ENCODE assay signal across 9 cellular contexts in the genomic region with DNA sequence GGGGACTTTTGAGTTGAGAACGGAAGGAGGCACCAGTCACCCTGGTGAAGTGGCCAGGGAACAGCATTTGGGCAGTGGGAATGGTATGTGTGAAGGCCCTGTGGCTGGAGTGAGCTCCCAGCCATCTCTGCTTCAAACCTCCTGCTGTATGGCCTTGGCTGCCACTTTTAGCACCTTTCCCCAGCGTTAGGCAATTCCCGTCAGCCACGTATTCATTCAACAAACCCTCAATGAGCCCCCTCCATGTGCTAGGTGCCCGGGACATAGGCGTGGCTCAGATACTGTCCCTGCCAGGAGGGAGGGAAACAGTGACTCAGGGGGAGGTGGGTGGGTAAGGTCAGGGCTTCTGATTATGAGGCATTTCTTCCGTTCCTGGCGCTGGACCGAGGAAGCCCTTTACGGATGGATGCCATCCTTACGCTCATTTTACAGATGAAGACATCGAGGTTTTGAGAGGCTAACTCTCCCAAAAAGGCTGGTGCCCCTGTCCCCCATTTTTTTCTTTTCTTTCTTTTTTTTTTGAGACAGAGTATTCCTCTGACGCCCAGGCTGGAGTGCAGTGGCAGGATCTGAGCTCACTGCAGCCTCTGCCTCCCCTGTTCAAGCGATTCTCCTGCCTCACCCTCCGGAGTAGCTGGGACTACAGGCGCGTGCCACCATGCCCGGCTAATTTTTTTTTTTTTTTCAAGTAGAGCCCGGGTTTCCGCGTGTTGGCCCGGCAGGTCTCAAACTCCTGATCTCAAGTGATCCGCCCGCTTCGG. TPM values are rescaled to one million over a fixed set of nuclear protein-coding genes. Genes with fewer than 3 reads are reported as not detected.
DNase-seq lines count a peak whose midpoint lies in the region; ATAC-seq and TF ChIP-seq lines count a peak whose summit lies in the region.
"Had no signal": no experiment of that assay in that cellular context is flagged by ENCODE, and none has a peak within 500 bp of the region (broad histone marks: within the 10 kb centered on the region; RNA-seq: fewer than 3 reads in every experiment).

No MANE protein-coding gene starts in this region.

- no peak overlapping the region for H3K4me3 ChIP-seq in upper lobe of right lung

- POLR2A ChIA-PET in activated CD8-positive, alpha-beta T cell treated with anti-CD3 and anti-CD28 coated beads, Interleukin-2, amount 10 ng/mL, durations not matched to agents 7 days and 5 days (lab: Charles Lee): interaction anchor here (0.6 kb wide), 1 partner anchor 647 kb away, joined by 3 read pairs; no protein-coding TSS in a partner anchor

- CTCF ChIA-PET in activated naive CD4-positive, alpha-beta T cell treated with anti-CD3 and anti-CD28 coated beads, Interleukin-2, amount 10 ng/mL, durations not matched to agents 7 days and 5 days (lab: Charles Lee): interaction anchor here (1.2 to 4.3 kb wide), 4 partner anchors 84 to 116 kb away, joined by 3 to 20 read pairs (median 13); no protein-coding TSS in a partner anchor
- CTCF ChIA-PET in activated CD8-positive, alpha-beta T cell treated with anti-CD3 and anti-CD28 coated beads, Interleukin-2, amount 10 ng/mL, durations not matched to agents 7 days and 5 days (lab: Charles Lee): interaction anchor here (1.2 to 4.6 kb wide), 7 partner anchors 18 to 187 kb away, joined by 3 to 35 read pairs (median 4); a partner anchor contains a TSS

- in situ Hi-C loops in GM13977 (cut with MboI; ENCODE audit: low pct_unique_long_range_greater_than_20kb, low sequenced_read_pairs, unreplicated experiment): no loop called here

- no peak overlapping the region for H3K27ac Mint-ChIP-seq in activated naive CD4-positive, alpha-beta T cell treated with anti-CD3 and anti-CD28 coated beads, Interleukin-2, amount 10 ng/mL, durations not matched to agents 7 days and 5 days
- peak overlapping the region; percentile 49 for H3K27ac Mint-ChIP-seq in activated CD8-positive, alpha-beta T cell treated with anti-CD3 and anti-CD28 coated beads, Interleukin-2, amount 10 ng/mL, durations not matched to agents 7 days and 5 days
- H3K27ac Mint-ChIP-seq in glutamatergic neuron (ENCODE audit: unreplicated experiment): peak overlapping the region; percentile 8

- peak overlapping the region; percentile 51 for H3K4me3 Mint-ChIP-seq in activated naive CD4-positive, alpha-beta T cell treated with anti-CD3 and anti-CD28 coated beads, Interleukin-2, amount 10 ng/mL, durations not matched to agents 7 days and 5 days
- peak overlapping the region; percentile 15 for H3K4me3 Mint-ChIP-seq in activated CD8-positive, alpha-beta T cell treated with anti-CD3 and anti-CD28 coated beads, Interleukin-2, amount 10 ng/mL, durations not matched to agents 7 days and 5 days
- no peak overlapping the region for H3K4me3 Mint-ChIP-seq in glutamatergic neuron (ENCODE audit: unreplicated experiment)

- H3K27ac ChIP-seq in upper lobe of right lung: no peak overlapping the region

- intact Hi-C loops in upper lobe of right lung (cut with DNase I): loop anchor here (10.0 kb wide), 1 partner anchor 109 kb away; no protein-coding TSS in a partner anchor

- H3K4me1 Mint-ChIP-seq in activated naive CD4-positive, alpha-beta T cell treated with anti-CD3 and anti-CD28 coated beads, Interleukin-2, amount 10 ng/mL, durations not matched to agents 7 days and 5 days: peaks cover 4% of the 10 kb centered on the region
- H3K4me1 Mint-ChIP-seq in activated CD8-positive, alpha-beta T cell treated with anti-CD3 and anti-CD28 coated beads, Interleukin-2, amount 10 ng/mL, durations not matched to agents 7 days and 5 days (ENCODE audit: low read depth): peaks cover 4% of the 10 kb centered on the region
- H3K4me1 Mint-ChIP-seq in glutamatergic neuron (ENCODE audit: low read depth, unreplicated experiment): peaks cover 11% of the 10 kb centered on the region

- DNase-seq in activated naive CD4-positive, alpha-beta T cell treated with anti-CD3 and anti-CD28 coated beads, Interleukin-2, amount 10 ng/mL, durations not matched to agents 7 days and 5 days: no peak
- no peak for DNase-seq in activated naive CD4-positive, alpha-beta T cell treated with Interleukin-2 at 50 U/mL for 16 hours
- DNase-seq in activated CD8-positive, alpha-beta T cell treated with anti-CD3 and anti-CD28 coated beads, Interleukin-2, amount 10 ng/mL, durations not matched to agents 7 days and 5 days: no peak
- no peak for DNase-seq in glutamatergic neuron
- peak; percentile 57 for DNase-seq in upper lobe of right lung
- DNase-seq in GM13977 (ENCODE audit: low spot score): no peak
- DNase-seq: DND-41 had no signal

- no peak for ATAC-seq in activated CD8-positive, alpha-beta T cell treated with anti-CD3 and anti-CD28 coated beads, Interleukin-2, amount 10 ng/mL, durations not matched to agents 7 days and 5 days
- ATAC-seq in upper lobe of right lung: peak; percentile 11
- ATAC-seq in GM21576 (IDR thresholded peaks at IDR 0.05; ENCODE audit: unreplicated experiment): no peak
- ATAC-seq in GM19397 (IDR thresholded peaks at IDR 0.05; ENCODE audit: unreplicated experiment): no peak

- H3K36me3 ChIP-seq in upper lobe of right lung: peaks cover 21% of the 10 kb centered on the region

- H3K27me3 ChIP-seq in upper lobe of right lung: no peaks in the 10 kb centered on the region

- no peaks in the 10 kb centered on the region for H3K9me3 ChIP-seq in upper lobe of right lung

- H3K36me3 Mint-ChIP-seq in activated naive CD4-positive, alpha-beta T cell treated with anti-CD3 and anti-CD28 coated beads, Interleukin-2, amount 10 ng/mL, durations not matched to agents 7 days and 5 days: no peaks in the 10 kb centered on the region
- no peaks in the 10 kb centered on the region for H3K36me3 Mint-ChIP-seq in activated CD8-positive, alpha-beta T cell treated with anti-CD3 and anti-CD28 coated beads, Interleukin-2, amount 10 ng/mL, durations not matched to agents 7 days and 5 days (ENCODE audit: low read depth)
- no peaks in the 10 kb centered on the region for H3K36me3 Mint-ChIP-seq in glutamatergic neuron (ENCODE audit: unreplicated experiment)

- no peak for TF ChIP-seq CTCF in glutamatergic neuron (IDR thresholded peaks at IDR 0.05; ENCODE audit: partially characterized antibody, unreplicated experiment)
- no peak for TF ChIP-seq CTCF in upper lobe of right lung (IDR thresholded peaks at IDR 0.05)
- no peak for TF ChIP-seq CTCF in GM13977 (IDR thresholded peaks at IDR 0.05; ENCODE audit: extremely low read depth, insufficient read depth, missing control alignments)

- no peaks in the 10 kb centered on the region for H3K9me3 Mint-ChIP-seq in activated naive CD4-positive, alpha-beta T cell treated with anti-CD3 and anti-CD28 coated beads, Interleukin-2, amount 10 ng/mL, durations not matched to agents 7 days and 5 days
- no peaks in the 10 kb centered on the region for H3K9me3 Mint-ChIP-seq in activated CD8-positive, alpha-beta T cell treated with anti-CD3 and anti-CD28 coated beads, Interleukin-2, amount 10 ng/mL, durations not matched to agents 7 days and 5 days (ENCODE audit: insufficient read depth)
- H3K9me3 Mint-ChIP-seq in glutamatergic neuron (ENCODE audit: unreplicated experiment): peaks cover 18% of the 10 kb centered on the region

- peaks cover 36% of the 10 kb centered on the region for H3K27me3 Mint-ChIP-seq in activated naive CD4-positive, alpha-beta T cell treated with anti-CD3 and anti-CD28 coated beads, Interleukin-2, amount 10 ng/mL, durations not matched to agents 7 days and 5 days
- H3K27me3 Mint-ChIP-seq in activated CD8-positive, alpha-beta T cell treated with anti-CD3 and anti-CD28 coated beads, Interleukin-2, amount 10 ng/mL, durations not matched to agents 7 days and 5 days (ENCODE audit: low read depth): peaks cover 5% of the 10 kb centered on the region
- peaks cover 14% of the 10 kb centered on the region for H3K27me3 Mint-ChIP-seq in glutamatergic neuron (ENCODE audit: unreplicated experiment)

- peaks cover 3% of the 10 kb centered on the region for H3K4me1 ChIP-seq in upper lobe of right lung

RNA-seq across cellular contexts. Expression of a gene that starts 37.5 kb away (rescaled TPM):
- 1 to 10 TPM; 3.2 to 6.5 TPM for total RNA-seq in activated CD8-positive, alpha-beta T cell treated with anti-CD3 and anti-CD28 coated beads, Interleukin-2, amount 10 ng/mL, durations not matched to agents 7 days and 5 days
- total RNA-seq in glutamatergic neuron (ENCODE audit: unreplicated experiment) (39.2 TPM), upper lobe of right lung (64.0 TPM)
